In the genomic region with DNA sequence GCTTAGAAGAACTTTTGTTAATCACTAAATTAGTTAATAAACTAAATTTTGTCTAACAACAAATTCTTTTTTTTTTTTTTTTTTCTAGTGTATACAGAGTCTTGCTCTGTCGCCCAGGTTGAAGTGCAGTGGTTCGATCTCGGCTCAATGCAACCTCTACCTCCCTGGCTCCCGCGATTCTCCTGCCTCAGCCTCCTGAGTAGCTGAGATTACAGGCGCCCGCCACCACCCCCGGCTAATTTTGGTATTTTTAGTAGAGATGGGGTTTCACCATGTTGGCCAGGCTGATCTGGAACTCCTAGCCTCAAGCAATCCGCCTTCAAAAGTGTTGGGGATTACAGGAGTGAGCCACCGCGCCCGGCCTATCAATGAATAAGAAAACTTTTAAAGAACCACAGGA, we compare ENCODE assay signal across 8 cellular contexts. TPM values are rescaled to one million over a fixed set of nuclear protein-coding genes. Genes with fewer than 3 reads are reported as not detected.
A peak's percentile ranks its signal among the peaks of the same experiment; 100 is the strongest.
DNase-seq lines count a peak whose midpoint lies in the region; ATAC-seq and TF ChIP-seq lines count a peak whose summit lies in the region.

No MANE protein-coding gene starts in this region.

- peaks cover 14% of the 10 kb centered on the region for H3K27me3 Mint-ChIP-seq in T-helper 17 cell

- peaks cover 5 to 10% (median 9%) of the 10 kb centered on the region in 3 donors for H3K4me1 ChIP-seq in skeletal muscle tissue (ENCODE audit: control insufficient read depth in 3 of 3, insufficient read depth in 3 of 3, low read length in 3 of 3)

- no peaks in the 10 kb centered on the region for H3K9me3 ChIP-seq in T-helper 17 cell (ENCODE audit: control insufficient read depth, low read length, poor library complexity, severe bottlenecking)
- no peaks in the 10 kb centered on the region for H3K9me3 ChIP-seq in skeletal muscle tissue (ENCODE audit: control insufficient read depth in 3 of 3, low read length in 3 of 3)

- no peak for TF ChIP-seq CTCF in GM12864 (IDR thresholded peaks at IDR 0.05; ENCODE audit: low read depth, low read length, missing control alignments)
- no peak for TF ChIP-seq CTCF in foreskin fibroblast (IDR thresholded peaks at IDR 0.05; ENCODE audit: low read depth, low read length)

- no peaks in the 10 kb centered on the region for H3K36me3 ChIP-seq in skeletal muscle tissue (ENCODE audit: control insufficient read depth in 3 of 3, insufficient read depth in 3 of 3, low read length in 3 of 3)

- H3K4me3 ChIP-seq in GM12864 (ENCODE audit: low read depth, low read length) = peak overlapping the region; percentile 59; the same call in 1 of the 2 replicates
- H3K4me3 ChIP-seq in foreskin fibroblast (ENCODE audit: low read depth in 1 of 2, low read length in 2 of 2) = peak overlapping the region; percentile 56 to 70
- H3K4me3 ChIP-seq in skeletal muscle tissue (ENCODE audit: low read length in 3 of 3) = peak overlapping the region; percentile 69 to 77 (median 74)

- ATAC-seq in T-helper 17 cell (no peak), GM21528 (IDR thresholded peaks at IDR 0.05; ENCODE audit: low FRiP score, unreplicated experiment) (no peak), GM21367 (IDR thresholded peaks at IDR 0.05; ENCODE audit: unreplicated experiment) (no peak)

- H3K4me1 Mint-ChIP-seq in T-helper 17 cell = peaks cover 17% of the 10 kb centered on the region

- H3K27ac Mint-ChIP-seq in T-helper 17 cell = peak overlapping the region; percentile 84

- H3K27me3 ChIP-seq in skeletal muscle tissue (ENCODE audit: control insufficient read depth in 3 of 3, insufficient read depth in 3 of 3, low read length in 3 of 3) = no peaks in the 10 kb centered on the region

- H3K4me3 Mint-ChIP-seq in T-helper 17 cell = no peak overlapping the region

- DNase-seq in GM12864 (ENCODE audit: low read depth) (no peak), T-helper 17 cell (no peak), foreskin fibroblast (no peak), pons (ENCODE audit: low spot score) (no peak), foreskin melanocyte (no peak)

- no peaks in the 10 kb centered on the region for H3K36me3 Mint-ChIP-seq in T-helper 17 cell (ENCODE audit: low read depth)

- peak overlapping the region; percentile 88 for H3K27ac ChIP-seq in skeletal muscle tissue (ENCODE audit: low read depth, low read length)

- no peak overlapping the region for H3K9ac ChIP-seq in skeletal muscle tissue (ENCODE audit: low read depth in 1 of 3, low read length in 3 of 3)

RNA-seq across cellular contexts. Expression of a gene that starts 1.1 kb away (rescaled TPM):
- total RNA-seq in T-helper 17 cell (under 1 TPM in 1 of 2 donors, not detected in 1; 0.16 TPM), skeletal muscle tissue (0.52 TPM)

RNA-seq across cellular contexts. Expression of a gene that starts 22.1 kb away (rescaled TPM):
- total RNA-seq in T-helper 17 cell (10 to 100 TPM; 54.0 to 67.5 TPM), skeletal muscle tissue (39.1 TPM)
